2 cellular contexts compared by ENCODE assay signal in the genomic region with DNA sequence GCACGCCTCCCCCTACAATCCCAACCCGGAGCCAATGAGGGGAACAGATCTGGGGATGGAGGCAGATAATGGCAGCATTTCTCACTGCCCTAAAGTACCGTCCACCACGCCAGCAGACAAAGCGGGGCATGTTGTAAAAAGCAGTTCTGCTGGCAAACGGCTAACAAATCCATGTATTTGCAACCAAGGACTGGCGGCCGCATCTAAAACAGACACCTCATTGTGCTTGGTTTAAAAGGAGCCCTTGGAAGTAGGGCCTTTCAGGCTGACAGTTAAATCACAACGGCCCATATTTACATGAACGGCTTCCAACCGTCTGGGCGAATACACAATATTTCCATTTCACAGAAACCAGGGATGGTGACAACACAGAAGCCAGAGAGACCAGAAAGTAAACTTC.
TF ChIP-seq lines count a peak whose summit lies in the region.

No MANE protein-coding gene starts in this region.

TF ChIP-seq in IMR-90, 13 proteins besides CTCF, POLR2A, EP300 and RAD21:
- no peak for TF ChIP-seq MAZ (IDR thresholded peaks at IDR 0.05; ENCODE audit: borderline replicate concordance, low read depth, low read length)
- no peak for TF ChIP-seq CEBPB (IDR thresholded peaks at IDR 0.05; ENCODE audit: low read depth, low read length)
- TF ChIP-seq RFX5 (IDR thresholded peaks at IDR 0.05; ENCODE audit: low read depth, low read length), result no peak
- TF ChIP-seq RCOR1 (IDR thresholded peaks at IDR 0.05; ENCODE audit: insufficient replicate concordance, low read length), result no peak
- no peak for TF ChIP-seq MAFK (IDR thresholded peaks at IDR 0.05; ENCODE audit: low read depth, low read length)
- TF ChIP-seq NFE2L2 (IDR thresholded peaks at IDR 0.05; ENCODE audit: low read depth, low read length), result no peak
- TF ChIP-seq, protein P1, sequence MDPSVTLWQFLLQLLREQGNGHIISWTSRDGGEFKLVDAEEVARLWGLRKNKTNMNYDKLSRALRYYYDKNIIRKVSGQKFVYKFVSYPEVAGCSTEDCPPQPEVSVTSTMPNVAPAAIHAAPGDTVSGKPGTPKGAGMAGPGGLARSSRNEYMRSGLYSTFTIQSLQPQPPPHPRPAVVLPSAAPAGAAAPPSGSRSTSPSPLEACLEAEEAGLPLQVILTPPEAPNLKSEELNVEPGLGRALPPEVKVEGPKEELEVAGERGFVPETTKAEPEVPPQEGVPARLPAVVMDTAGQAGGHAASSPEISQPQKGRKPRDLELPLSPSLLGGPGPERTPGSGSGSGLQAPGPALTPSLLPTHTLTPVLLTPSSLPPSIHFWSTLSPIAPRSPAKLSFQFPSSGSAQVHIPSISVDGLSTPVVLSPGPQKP (IDR thresholded peaks at IDR 0.05; ENCODE audit: borderline replicate concordance, low read depth, low read length), result no peak
- no peak for TF ChIP-seq SMC3 (IDR thresholded peaks at IDR 0.05; ENCODE audit: low read depth, low read length)

TF ChIP-seq in HEK293T, 16 proteins besides CTCF, POLR2A, EP300 and RAD21:
- TF ChIP-seq CTBP1 (IDR thresholded peaks at IDR 0.05; ENCODE audit: borderline replicate concordance) (no peak), LEF1 (IDR thresholded peaks at IDR 0.05; ENCODE audit: borderline replicate concordance) (no peak)
